In genomic region chr7:123682690-123683089, GRCh38 we compare ENCODE assay signal across 9 cellular contexts. TPM values are rescaled to one million over a fixed set of nuclear protein-coding genes. Genes with fewer than 3 reads are reported as not detected.
DNase-seq lines count a peak whose midpoint lies in the region; ATAC-seq and TF ChIP-seq lines count a peak whose summit lies in the region.
"Had no signal": no experiment of that assay in that cellular context is flagged by ENCODE, and none has a peak within 500 bp of the region (broad histone marks: within the 10 kb centered on the region; RNA-seq: fewer than 3 reads in every experiment).

No MANE protein-coding gene starts in this region.

- ATAC-seq in GM18870 (IDR thresholded peaks at IDR 0.05; ENCODE audit: unreplicated experiment) (peak; percentile 63), HG03521 (IDR thresholded peaks at IDR 0.05; ENCODE audit: unreplicated experiment) (peak; percentile 66)

- H3K27ac ChIP-seq in Peyer's patch = no peak overlapping the region
- H3K27ac ChIP-seq in esophagus muscularis mucosa (replicated peaks in 1 of 4) = no peak overlapping the region

- DNase-seq in BJ (ENCODE audit: low read depth) = peak; percentile 28
- DNase-seq in Peyer's patch = no peak
- DNase-seq in esophagus muscularis mucosa (ENCODE audit: extremely low spot score) = no peak
- DNase-seq in neural crest cell (ENCODE audit: low read depth, low spot score) = peak; percentile 12
- no peak for DNase-seq in activated T-cell treated with anti-CD3 and anti-CD28 coated beads, Interleukin-2, amount 50 U/mL, for 24 hours
- DNase-seq in DMS153 (lab: John Stamatoyannopoulos, UW) = no peak

- no peaks in the 10 kb centered on the region for H3K4me1 ChIP-seq in Peyer's patch
- H3K4me1 ChIP-seq in esophagus muscularis mucosa = peaks cover 0 to 11% (median 4%) of the 10 kb centered on the region in 4 donors

- WGBS in esophagus muscularis mucosa = 91% methylated on average over 1 of the region's 1 CpG

- TF ChIP-seq EP300 in esophagus muscularis mucosa (IDR thresholded peaks at IDR 0.05) = no peak

- CTCF ChIA-PET in BJ (lab: Yijun Ruan, JAX) = interaction anchor here (0.8 to 1.9 kb wide), 10 partner anchors 8 to 190 kb away, joined by 3 to 23 read pairs (median 5); no protein-coding TSS in a partner anchor

- no peak for TF ChIP-seq POLR2A in Peyer's patch (IDR thresholded peaks at IDR 0.05)
- no peak for TF ChIP-seq POLR2A in esophagus muscularis mucosa (IDR thresholded peaks at IDR 0.05; ENCODE audit: low read depth)

- H3K9me3 ChIP-seq in Peyer's patch (no peaks in the 10 kb centered on the region), esophagus muscularis mucosa (no peaks in the 10 kb centered on the region)

- no peaks in the 10 kb centered on the region for H3K4me1 Mint-ChIP-seq in neural crest cell
- H3K4me1 Mint-ChIP-seq in activated T-cell treated with anti-CD3 and anti-CD28 coated beads, Interleukin-2, amount 50 U/mL, for 24 hours (ENCODE audit: low read depth) = no peaks in the 10 kb centered on the region
- H3K4me1 Mint-ChIP-seq: IgD-negative memory B cell had no signal

- no peak overlapping the region for H3K27ac Mint-ChIP-seq in neural crest cell (ENCODE audit: unreplicated experiment)
- H3K27ac Mint-ChIP-seq in activated T-cell treated with anti-CD3 and anti-CD28 coated beads, Interleukin-2, amount 50 U/mL, for 24 hours = no peak overlapping the region
- H3K27ac Mint-ChIP-seq: IgD-negative memory B cell had no signal

- no peaks in the 10 kb centered on the region for H3K27me3 Mint-ChIP-seq in neural crest cell (ENCODE audit: low read depth)
- H3K27me3 Mint-ChIP-seq in activated T-cell treated with anti-CD3 and anti-CD28 coated beads, Interleukin-2, amount 50 U/mL, for 24 hours = no peaks in the 10 kb centered on the region
- H3K27me3 Mint-ChIP-seq: IgD-negative memory B cell had no signal

- POLR2A ChIA-PET in BJ (lab: Charles Lee) = interaction anchor here (0.6 kb wide), 1 partner anchor 9 kb away, joined by 4 read pairs; no protein-coding TSS in a partner anchor

- peaks cover 13% of the 10 kb centered on the region for H3K36me3 Mint-ChIP-seq in neural crest cell (ENCODE audit: low read depth)
- H3K36me3 Mint-ChIP-seq in activated T-cell treated with anti-CD3 and anti-CD28 coated beads, Interleukin-2, amount 50 U/mL, for 24 hours (ENCODE audit: low read depth) = peaks cover 56% of the 10 kb centered on the region

- peak; percentile 55 for TF ChIP-seq CTCF in BJ (IDR thresholded peaks at IDR 0.05; ENCODE audit: insufficient read depth, low read depth, low read length)
- peak in 4 of 6 experiments; percentile 39 to 75 (median 68) for TF ChIP-seq CTCF in Peyer's patch (IDR thresholded peaks at IDR 0.05)
- peak; percentile 34 to 54 (median 37) for TF ChIP-seq CTCF in esophagus muscularis mucosa (IDR thresholded peaks at IDR 0.05)
- peak; percentile 76 for TF ChIP-seq CTCF in neural crest cell (conservative IDR thresholded peaks at IDR 0.05)

- H3K36me3 ChIP-seq in BJ (ENCODE audit: control insufficient read depth, insufficient read depth, low read length) (no peaks in the 10 kb centered on the region), Peyer's patch (peaks cover 0 to 51% (median 0%) of the 10 kb centered on the region in 3 donors), esophagus muscularis mucosa (peaks cover 5 to 25% (median 16%) of the 10 kb centered on the region in 4 donors)

- intact Hi-C loops in esophagus muscularis mucosa (cut with DNase I) = loop anchor here (5.0 kb wide), 2 partner anchors 65 to 185 kb away; partner anchors contain the start of gene WASL

- H3K4me3 ChIP-seq in BJ (ENCODE audit: low read depth, low read length) (no peak overlapping the region), Peyer's patch (no peak overlapping the region), esophagus muscularis mucosa (no peak overlapping the region)

- H3K27me3 ChIP-seq in BJ (ENCODE audit: control insufficient read depth, insufficient read depth, low read length) (no peaks in the 10 kb centered on the region), Peyer's patch (no peaks in the 10 kb centered on the region), esophagus muscularis mucosa (no peaks in the 10 kb centered on the region)

- no peaks in the 10 kb centered on the region for H3K9me3 Mint-ChIP-seq in neural crest cell
- no peaks in the 10 kb centered on the region for H3K9me3 Mint-ChIP-seq in activated T-cell treated with anti-CD3 and anti-CD28 coated beads, Interleukin-2, amount 50 U/mL, for 24 hours
- H3K9me3 Mint-ChIP-seq: IgD-negative memory B cell had no signal

- no peak overlapping the region for H3K4me3 Mint-ChIP-seq in neural crest cell
- no peak overlapping the region for H3K4me3 Mint-ChIP-seq in activated T-cell treated with anti-CD3 and anti-CD28 coated beads, Interleukin-2, amount 50 U/mL, for 24 hours
- H3K4me3 Mint-ChIP-seq: IgD-negative memory B cell had no signal

RNA-seq across cellular contexts. Expression of gene LMOD2, which starts 27.0 kb away (rescaled TPM):
- polyA plus RNA-seq in BJ (2011; rRNA removed) = not detected in 2 replicates
- not detected in 2 replicates for polyA minus RNA-seq in BJ (2011; rRNA and poly(A)+ RNA removed)
- total RNA-seq in Peyer's patch = not detected
- not detected for total RNA-seq in esophagus muscularis mucosa
- total RNA-seq in neural crest cell = not detected in 2 replicates
- polyA plus RNA-seq: IgD-negative memory B cell had no signal

Comparison
In these comparisons a context has a peak if more than half of its experiments do, and no peak if none do; other contexts are left out.
1. DNase-seq: peak in BJ (single experiment) and neural crest cell (single experiment); none in Peyer's patch (0 of 3), esophagus muscularis mucosa (single experiment), activated T-cell treated with anti-CD3 and anti-CD28 coated beads, Interleukin-2, amount 50 U/mL, for 24 hours (single experiment) and DMS153 (single experiment).
2. Peak in every context shown above with its lines, with median percentiles within 50 percentile points of each other: CTCF ChIP-seq.